In the genomic region with DNA sequence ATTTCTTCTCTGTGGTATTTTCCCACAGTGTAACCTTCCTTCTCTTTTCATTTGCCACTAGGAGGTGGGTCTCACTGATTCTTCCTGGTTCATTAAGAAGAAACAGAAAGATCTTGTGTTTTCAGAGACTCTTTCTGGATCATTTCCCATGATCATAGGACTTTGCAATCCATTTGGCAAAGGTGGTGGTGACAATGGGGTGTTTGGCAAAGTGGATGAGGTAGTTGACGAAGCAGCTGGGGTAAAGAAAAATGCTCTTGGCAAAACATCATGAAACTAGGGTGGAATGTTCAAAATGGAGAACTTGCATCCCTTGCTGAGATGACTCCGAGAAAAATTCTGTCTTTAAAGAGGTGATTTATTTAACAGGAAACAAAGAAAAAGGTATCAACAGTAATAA, we compare ENCODE assay signal across 14 cellular contexts. TPM values are rescaled to one million over a fixed set of nuclear protein-coding genes. Genes with fewer than 3 reads are reported as not detected.
A peak's percentile ranks its signal among the peaks of the same experiment; 100 is the strongest.
DNase-seq lines count a peak whose midpoint lies in the region; ATAC-seq, FAIRE-seq and TF ChIP-seq lines count a peak whose summit lies in the region.
"Had no signal": no experiment of that assay in that cellular context is flagged by ENCODE, and none has a peak within 500 bp of the region (broad histone marks: within the 10 kb centered on the region; RNA-seq: fewer than 3 reads in every experiment).

No MANE protein-coding gene starts in this region.

- H3K4me1 Mint-ChIP-seq in naive B cell = peaks cover 7 to 9% (median 9%) of the 10 kb centered on the region in 3 donors
- peaks cover 17% of the 10 kb centered on the region for H3K4me1 Mint-ChIP-seq in activated T-cell treated with anti-CD3 and anti-CD28 coated beads, Interleukin-2, amount 50 U/mL, for 72 hours (ENCODE audit: low read depth)
- peaks cover 6 to 10% (median 7%) of the 10 kb centered on the region in 3 donors for H3K4me1 Mint-ChIP-seq in CD8-positive, alpha-beta memory T cell

- no peak overlapping the region for H3K4me3 Mint-ChIP-seq in naive B cell
- H3K4me3 Mint-ChIP-seq in activated T-cell treated with anti-CD3 and anti-CD28 coated beads, Interleukin-2, amount 50 U/mL, for 72 hours = no peak overlapping the region
- no peak overlapping the region for H3K4me3 Mint-ChIP-seq in CD8-positive, alpha-beta memory T cell
- H3K4me3 Mint-ChIP-seq: activated CD8-positive, alpha-beta T cell treated with anti-CD3 and anti-CD28 coated beads, Interleukin-2, amount 10 ng/mL, durations not matched to agents 7 days and 5 days had no signal

- CTCF ChIA-PET in CD8-positive, alpha-beta memory T cell (lab: Charles Lee) = no interaction called here

- peaks cover 37% of the 10 kb centered on the region for H3F3A ChIP-seq in GM23248 (ENCODE audit: insufficient read depth)

- DNase-seq in GM23248 (peak; percentile 91), coronary artery (ENCODE audit: low spot score) (no peak), naive B cell (no peak), superior temporal gyrus (ENCODE audit: extremely low spot score) (no peak)
- DNase-seq in activated T-cell treated with anti-CD3 and anti-CD28 coated beads, Interleukin-2, amount 50 U/mL, for 72 hours = no peak
- DNase-seq in CD8-positive, alpha-beta memory T cell = no peak
- DNase-seq: activated CD8-positive, alpha-beta T cell treated with anti-CD3 and anti-CD28 coated beads, Interleukin-2, amount 10 ng/mL, durations not matched to agents 7 days and 5 days; cerebellar nuclear complex; GOT3; NCI-H1930; pancreas had no signal

- H2AFZ ChIP-seq in GM23248 = peak overlapping the region; percentile 1; the same call in 1 of the 2 replicates

- H3K36me3 Mint-ChIP-seq in naive B cell = peaks cover 6 to 12% of the 10 kb centered on the region in 2 donors
- peaks cover 0 to 8% of the 10 kb centered on the region in 2 donors for H3K36me3 Mint-ChIP-seq in activated T-cell treated with anti-CD3 and anti-CD28 coated beads, Interleukin-2, amount 50 U/mL, for 72 hours (ENCODE audit: insufficient read depth in 2 of 2)
- peaks cover 0 to 18% (median 15%) of the 10 kb centered on the region in 3 donors for H3K36me3 Mint-ChIP-seq in CD8-positive, alpha-beta memory T cell

- H4K20me1 ChIP-seq in GM23248 (ENCODE audit: insufficient read depth) = no peaks in the 10 kb centered on the region

- H3K9me3 Mint-ChIP-seq in naive B cell = no peaks in the 10 kb centered on the region
- no peaks in the 10 kb centered on the region for H3K9me3 Mint-ChIP-seq in activated T-cell treated with anti-CD3 and anti-CD28 coated beads, Interleukin-2, amount 50 U/mL, for 72 hours
- H3K9me3 Mint-ChIP-seq in CD8-positive, alpha-beta memory T cell = no peaks in the 10 kb centered on the region

- no peaks in the 10 kb centered on the region for H3K9me2 ChIP-seq in GM23248 (ENCODE audit: insufficient read depth)

- H3K79me2 ChIP-seq in GM23248 (ENCODE audit: insufficient read depth) = 0 out of 2 replicates have a peak, but pooled peaks cover 14% of the 10 kb centered on the region

- H3K4me1 ChIP-seq in GM23248 (ENCODE audit: insufficient read depth) = peaks cover 57% of the 10 kb centered on the region
- no peaks in the 10 kb centered on the region for H3K4me1 ChIP-seq in CD8-positive, alpha-beta memory T cell (ENCODE audit: insufficient read depth, low read length)

- 3 to 5% methylated on average over 2 of the region's 2 CpGs for WGBS in GM23248 (ENCODE audit: low coverage in 1 of 2, low lambda C conversion rate in 2 of 2, missing lambda C conversion rate in 2 of 2), 2 experiments

- no peaks in the 10 kb centered on the region for H3K27me3 Mint-ChIP-seq in naive B cell
- H3K27me3 Mint-ChIP-seq in activated T-cell treated with anti-CD3 and anti-CD28 coated beads, Interleukin-2, amount 50 U/mL, for 72 hours (ENCODE audit: low read depth) = no peaks in the 10 kb centered on the region
- no peaks in the 10 kb centered on the region for H3K27me3 Mint-ChIP-seq in CD8-positive, alpha-beta memory T cell

- peak overlapping the region in 5 of 6 donors; percentile 8 to 87 (median 39) for H3K27ac Mint-ChIP-seq in naive B cell
- H3K27ac Mint-ChIP-seq in activated T-cell treated with anti-CD3 and anti-CD28 coated beads, Interleukin-2, amount 50 U/mL, for 72 hours = no peak overlapping the region
- peak overlapping the region in 3 of 8 donors; percentile 3 to 62 (median 51) for H3K27ac Mint-ChIP-seq in CD8-positive, alpha-beta memory T cell
- H3K27ac Mint-ChIP-seq: activated CD8-positive, alpha-beta T cell treated with anti-CD3 and anti-CD28 coated beads, Interleukin-2, amount 10 ng/mL, durations not matched to agents 7 days and 5 days had no signal

- ATAC-seq in naive B cell (ENCODE audit: low read depth in 2 of 2) (no peak), GM19467 (IDR thresholded peaks at IDR 0.05; ENCODE audit: unreplicated experiment) (no peak)
- ATAC-seq in activated T-cell treated with anti-CD3 and anti-CD28 coated beads, Interleukin-2, amount 50 U/mL, for 72 hours (replicated peaks in 1 of 2) = no peak
- ATAC-seq: activated CD8-positive, alpha-beta T cell treated with anti-CD3 and anti-CD28 coated beads, Interleukin-2, amount 10 ng/mL, durations not matched to agents 7 days and 5 days; pancreas had no signal

- no peak for TF ChIP-seq CTCF in coronary artery (IDR thresholded peaks at IDR 0.05)

- POLR2A ChIA-PET in CD8-positive, alpha-beta memory T cell (lab: Charles Lee) = no interaction called here

- no peaks in the 10 kb centered on the region for H3K27me3 ChIP-seq in GM23248 (replicated peaks; ENCODE audit: insufficient read depth)
- no peaks in the 10 kb centered on the region for H3K27me3 ChIP-seq in CD8-positive, alpha-beta memory T cell (ENCODE audit: insufficient read depth, low read length, poor library complexity, severe bottlenecking)
- H3K27me3 ChIP-seq: pancreas had no signal

- in situ Hi-C loops in GM23248 (cut with MboI) = no loop called here

- FAIRE-seq in A204.1 (lab: Jason Lieb, UNC) = peak; percentile 84
- FAIRE-seq: pancreas had no signal

- peak overlapping the region; percentile 52 for H3K4me2 ChIP-seq in GM23248 (ENCODE audit: unreplicated experiment)

- H3K4me3 ChIP-seq in GM23248 (peak overlapping the region; percentile 6; the same call in 1 of the 2 replicates), coronary artery (no peak overlapping the region)
- no peak overlapping the region for H3K4me3 ChIP-seq in CD8-positive, alpha-beta memory T cell (ENCODE audit: low read length)
- H3K4me3 ChIP-seq: pancreas, SK-N-MC had no signal

- H3K27ac ChIP-seq in GM23248 (peak overlapping the region; percentile 86), coronary artery (peak overlapping the region; percentile 2 to 55)
- H3K27ac ChIP-seq in CD8-positive, alpha-beta memory T cell (ENCODE audit: low read depth, low read length) = no peak overlapping the region
- H3K27ac ChIP-seq: SK-N-MC had no signal

- H3K9ac ChIP-seq in GM23248 = peak overlapping the region; percentile 64

- H3K9me3 ChIP-seq in GM23248 (ENCODE audit: low read depth) = no peaks in the 10 kb centered on the region
- no peaks in the 10 kb centered on the region for H3K9me3 ChIP-seq in CD8-positive, alpha-beta memory T cell (ENCODE audit: low read length)
- H3K9me3 ChIP-seq: pancreas had no signal

- peaks cover 17% of the 10 kb centered on the region; the same call in 1 of the 2 replicates for H3K36me3 ChIP-seq in GM23248 (ENCODE audit: low read depth)
- H3K36me3 ChIP-seq in CD8-positive, alpha-beta memory T cell (ENCODE audit: insufficient read depth, low read length) = no peaks in the 10 kb centered on the region
- H3K36me3 ChIP-seq: pancreas had no signal

RNA-seq across cellular contexts. Expression of a gene that starts 50.6 kb away (rescaled TPM):
- 28.7 and 40.2 TPM in 2 replicates for total RNA-seq in GM23248 (2014; rRNA removed; shearing (Covaris generic))
- polyA plus RNA-seq in GM23248 (2016; fragmentation: Nextera tagmentation; extraction: Ambion mirVana) = 38.7 and 40.7 TPM in 2 replicates
- 10 to 100 TPM; 11.2 to 23.5 (median 19.0) TPM for polyA plus RNA-seq in naive B cell (ENCODE audit: low read depth in 6 of 6)
- total RNA-seq in activated T-cell treated with anti-CD3 and anti-CD28 coated beads, Interleukin-2, amount 50 U/mL, for 72 hours = 10 to 100 TPM; 29.3 to 45.5 TPM
- 10 to 100 TPM; 11.3 to 12.2 TPM for total RNA-seq in CD8-positive, alpha-beta memory T cell
- polyA plus RNA-seq in CD8-positive, alpha-beta memory T cell = 20.3 TPM
